In genomic region chr5:91419136-91419535, GRCh38 we compare ENCODE assay signal across 13 cellular contexts.
"Had no signal": no experiment of that assay in that cellular context is flagged by ENCODE, and none has a peak within 500 bp of the region (broad histone marks: within the 10 kb centered on the region; RNA-seq: fewer than 3 reads in every experiment).

No MANE protein-coding gene starts in this region.

- H3K36me3 ChIP-seq: gastroesophageal sphincter, heart left ventricle, left ventricle myocardium inferior, lower lobe of right lung, suprapubic skin, transverse colon, upper lobe of right lung, vagina had no signal

- DNase-seq: cerebellar nuclear complex, cortex of kidney, upper lobe of right lung had no signal

- H3K4me1 ChIP-seq: foreskin keratinocyte, gastroesophageal sphincter, heart left ventricle, left ventricle myocardium inferior, suprapubic skin, upper lobe of right lung, vagina had no signal

- H3K4me3 ChIP-seq: gastroesophageal sphincter, heart left ventricle, hepatocyte, left ventricle myocardium inferior, lower lobe of right lung, smooth muscle cell, suprapubic skin, transverse colon, upper lobe of right lung, vagina had no signal

- H3K27me3 ChIP-seq: foreskin keratinocyte, gastroesophageal sphincter, heart left ventricle, hepatocyte, suprapubic skin, transverse colon, upper lobe of right lung, vagina had no signal

- H3K4me2 ChIP-seq: hepatocyte, smooth muscle cell had no signal

- H3K9me3 ChIP-seq: gastroesophageal sphincter, left ventricle myocardium inferior, lower lobe of right lung, suprapubic skin, transverse colon, upper lobe of right lung, vagina had no signal

- H3K27ac ChIP-seq: foreskin keratinocyte, gastroesophageal sphincter, heart left ventricle, hepatocyte, left ventricle myocardium inferior, lower lobe of right lung, suprapubic skin, transverse colon, upper lobe of right lung, vagina had no signal

- H2AFZ ChIP-seq: hepatocyte had no signal
